ENCODE assay signal across 20 cellular contexts in genomic region chr9:18189876-18190670, GRCh38.
DNase-seq lines count a peak whose midpoint lies in the region; ATAC-seq and TF ChIP-seq lines count a peak whose summit lies in the region.
"Had no signal": no experiment of that assay in that cellular context is flagged by ENCODE, and none has a peak within 500 bp of the region (broad histone marks: within the 10 kb centered on the region; RNA-seq: fewer than 3 reads in every experiment).

No MANE protein-coding gene starts in this region.

- H3K27ac ChIP-seq in breast epithelium (no peak overlapping the region), foreskin keratinocyte (no peak overlapping the region)
- H3K27ac ChIP-seq: brain microvascular endothelial cell, KMS-11, Peyer's patch, skin epidermis had no signal

- intact Hi-C loops in MCF 10A (cut with micrococcal nuclease) (no loop called here), breast epithelium (cut with DNase I; ENCODE audit: low total_unique reads) (no loop called here), natural killer cell (cut with micrococcal nuclease) (no loop called here)

- H3K27me3 ChIP-seq in breast epithelium, result no peaks in the 10 kb centered on the region
- no peaks in the 10 kb centered on the region for H3K27me3 ChIP-seq in foreskin keratinocyte
- H3K27me3 ChIP-seq: brain microvascular endothelial cell, Peyer's patch had no signal

- no peaks in the 10 kb centered on the region for H3K9me3 Mint-ChIP-seq in MCF 10A (ENCODE audit: unreplicated experiment)
- no peaks in the 10 kb centered on the region for H3K9me3 Mint-ChIP-seq in natural killer cell
- H3K9me3 Mint-ChIP-seq: activated naive CD4-positive, alpha-beta T cell treated with anti-CD3 and anti-CD28 coated beads, Interleukin-2, amount 50 U/mL, for 72 hours; H9 had no signal

- no peak for TF ChIP-seq CTCF in MCF 10A (IDR thresholded peaks at IDR 0.05; ENCODE audit: unreplicated experiment)
- no peak for TF ChIP-seq CTCF in breast epithelium (IDR thresholded peaks at IDR 0.05)
- no peak for TF ChIP-seq CTCF in foreskin keratinocyte (conservative IDR thresholded peaks at IDR 0.05)
- no peak for TF ChIP-seq CTCF in natural killer cell (IDR thresholded peaks at IDR 0.05)

- no peaks in the 10 kb centered on the region for H3K36me3 ChIP-seq in breast epithelium
- H3K36me3 ChIP-seq: brain microvascular endothelial cell, Peyer's patch had no signal

- H3K36me3 Mint-ChIP-seq in MCF 10A (ENCODE audit: insufficient read depth, unreplicated experiment) (no peaks in the 10 kb centered on the region), natural killer cell (no peaks in the 10 kb centered on the region)
- H3K36me3 Mint-ChIP-seq: activated naive CD4-positive, alpha-beta T cell treated with anti-CD3 and anti-CD28 coated beads, Interleukin-2, amount 50 U/mL, for 72 hours had no signal

- no peak overlapping the region for H3K4me3 ChIP-seq in breast epithelium
- H3K4me3 ChIP-seq: Peyer's patch, skin epidermis had no signal

- H3K4me3 Mint-ChIP-seq in MCF 10A (ENCODE audit: unreplicated experiment), result no peak overlapping the region
- no peak overlapping the region for H3K4me3 Mint-ChIP-seq in natural killer cell
- H3K4me3 Mint-ChIP-seq: H9 had no signal

- ATAC-seq in foreskin keratinocyte, result no peak
- no peak for ATAC-seq in GM19467 (IDR thresholded peaks at IDR 0.05; ENCODE audit: unreplicated experiment)
- no peak for ATAC-seq in natural killer cell
- ATAC-seq: activated naive CD4-positive, alpha-beta T cell treated with anti-CD3 and anti-CD28 coated beads, Interleukin-2, amount 50 U/mL, for 72 hours; left ventricle myocardium superior had no signal

- CTCF ChIA-PET in MCF 10A (lab: Yijun Ruan, JAX), result interaction anchor here (0.8 to 1.5 kb wide), 4 partner anchors 17 to 65 kb away, joined by 3 to 4 read pairs (median 4); no protein-coding TSS in a partner anchor

- POLR2A ChIA-PET in MCF 10A (lab: Yijun Ruan, JAX), result no interaction called here

- H3K4me1 Mint-ChIP-seq in MCF 10A (ENCODE audit: insufficient read depth, unreplicated experiment), result peaks cover 6% of the 10 kb centered on the region
- no peaks in the 10 kb centered on the region for H3K4me1 Mint-ChIP-seq in natural killer cell
- H3K4me1 Mint-ChIP-seq: H9 had no signal

- no peak for TF ChIP-seq POLR2A in breast epithelium (IDR thresholded peaks at IDR 0.05)

- H3K4me1 ChIP-seq in breast epithelium, result no peaks in the 10 kb centered on the region
- H3K4me1 ChIP-seq in foreskin keratinocyte, result no peaks in the 10 kb centered on the region
- H3K4me1 ChIP-seq: Peyer's patch had no signal

- no peaks in the 10 kb centered on the region for H3K9me3 ChIP-seq in breast epithelium
- H3K9me3 ChIP-seq: Peyer's patch had no signal

- no peak overlapping the region for H3K27ac Mint-ChIP-seq in MCF 10A (ENCODE audit: low read depth, unreplicated experiment)
- no peak overlapping the region for H3K27ac Mint-ChIP-seq in natural killer cell
- H3K27ac Mint-ChIP-seq: activated naive CD4-positive, alpha-beta T cell treated with anti-CD3 and anti-CD28 coated beads, Interleukin-2, amount 50 U/mL, for 72 hours; H9 had no signal

- no TSS peak for BruUV-seq in MCF 10A (replicated peaks; lab: Mats Ljungman, UMichigan)

- peaks cover 18% of the 10 kb centered on the region for H3K27me3 Mint-ChIP-seq in MCF 10A (ENCODE audit: insufficient read depth, unreplicated experiment)
- no peaks in the 10 kb centered on the region for H3K27me3 Mint-ChIP-seq in natural killer cell (ENCODE audit: low read depth in 2 of 2)

- DNase-seq in MCF 10A (ENCODE audit: unreplicated experiment) (peak; percentile 31), breast epithelium (ENCODE audit: low spot score in 2 of 2) (no peak), NCI-H69 (lab: John Stamatoyannopoulos, UW) (peak; percentile 89), foreskin keratinocyte (peak; percentile 8 to 25), SW 1271 (lab: John Stamatoyannopoulos, UW) (no peak), mesenteric fat pad (ENCODE audit: low spot score) (no peak), natural killer cell (no peak)
- DNase-seq: activated CD4-positive, CD25-positive, alpha-beta regulatory T cell treated with anti-CD3 and anti-CD28 coated beads, Interleukin-2, amount 50 U/mL, for 72 hours; activated CD8-positive, alpha-beta memory T cell treated with anti-CD3 and anti-CD28 coated beads for 24 hours; brain microvascular endothelial cell; occipital lobe; Peyer's patch; stimulated activated CD4-positive, alpha-beta T cell treated with anti-CD3 and anti-CD28 coated beads, Interleukin-2, amount 100 ng/mL, for 48 hours; T-helper 9 cell had no signal

Comparison
In these comparisons a context has a peak if more than half of its experiments do, and no peak if none do; other contexts are left out.
1. DNase-seq: peak in MCF 10A (single experiment), NCI-H69 (single experiment) and foreskin keratinocyte (2 of 2); none in breast epithelium (0 of 2), SW 1271 (0 of 2), mesenteric fat pad (single experiment) and natural killer cell (single experiment).